ENCODE assay signal across 17 cellular contexts in the genomic region with DNA sequence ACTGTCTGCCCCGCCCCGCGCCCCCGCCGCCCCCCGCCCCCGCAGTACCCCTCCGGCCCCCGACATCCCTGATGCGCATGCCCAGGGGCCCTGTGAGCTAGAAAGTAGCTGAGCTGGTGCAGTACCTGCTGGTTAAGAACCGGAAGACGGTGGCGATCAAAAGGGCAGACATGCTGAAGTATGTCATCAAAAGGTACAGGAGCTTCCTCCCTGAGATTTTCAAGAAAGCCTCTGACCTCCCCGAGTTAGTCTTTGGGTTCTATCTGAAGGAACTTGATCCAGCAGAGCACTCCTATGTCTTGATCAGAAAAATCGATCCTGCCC. TPM values are rescaled to one million over a fixed set of nuclear protein-coding genes. Genes with fewer than 3 reads are reported as not detected.
DNase-seq lines count a peak whose midpoint lies in the region; ATAC-seq, FAIRE-seq and TF ChIP-seq lines count a peak whose summit lies in the region.
"Not testable (repeated sequence)": the region's sequence is repeated elsewhere in the genome, so short reads cannot be mapped to it uniquely, and the experiment has no call there.
"Had no signal": no experiment of that assay in that cellular context is flagged by ENCODE, and none has a peak within 500 bp of the region (broad histone marks: within the 10 kb centered on the region; RNA-seq: fewer than 3 reads in every experiment).

No MANE protein-coding gene starts in this region.

- not testable (repeated sequence) for H3K27ac ChIP-seq in A549; HCT116 (ENCODE audit: low read depth, low read length); lower lobe of right lung

- H3K9ac ChIP-seq in HCT116 (ENCODE audit: low read length) = not testable (repeated sequence)

- H3K27ac Mint-ChIP-seq in activated CD8-positive, alpha-beta T cell treated with anti-CD3 and anti-CD28 coated beads, Interleukin-2, amount 10 ng/mL, durations not matched to agents 7 days and 5 days = not testable (repeated sequence)

- CTCF ChIA-PET in A549 (lab: Yijun Ruan, JAX); HCT116 (lab: Charles Lee); activated CD8-positive, alpha-beta T cell treated with anti-CD3 and anti-CD28 coated beads, Interleukin-2, amount 10 ng/mL, durations not matched to agents 7 days and 5 days (lab: Charles Lee): not testable (repeated sequence)

- H3K9me3 ChIP-seq in A549; HCT116 (ENCODE audit: control insufficient read depth in 1 of 2, insufficient read depth in 1 of 2, low read depth in 1 of 2, low read length in 2 of 2); lower lobe of right lung: not testable (repeated sequence)

- not testable (repeated sequence) for H3K27me3 Mint-ChIP-seq in activated CD8-positive, alpha-beta T cell treated with anti-CD3 and anti-CD28 coated beads, Interleukin-2, amount 10 ng/mL, durations not matched to agents 7 days and 5 days (ENCODE audit: low read depth)

- H3K79me2 ChIP-seq in HCT116 (ENCODE audit: insufficient read depth, low read length) = not testable (repeated sequence)

- not testable (repeated sequence) for H3K9me2 ChIP-seq in HCT116 (ENCODE audit: insufficient read depth)

- intact Hi-C loops in HCT116 (cut with micrococcal nuclease); lower lobe of right lung (cut with DNase I): not testable (repeated sequence)

- H3K36me3 Mint-ChIP-seq in activated CD8-positive, alpha-beta T cell treated with anti-CD3 and anti-CD28 coated beads, Interleukin-2, amount 10 ng/mL, durations not matched to agents 7 days and 5 days (ENCODE audit: low read depth) = not testable (repeated sequence)

- H3K4me2 ChIP-seq in A549; HCT116 (ENCODE audit: low read length): not testable (repeated sequence)

- TF ChIP-seq EP300 in A549 (IDR thresholded peaks at IDR 0.05) = not testable (repeated sequence)

- H3K4me3 ChIP-seq in A549; HCT116 (replicated peaks in 1 of 2; ENCODE audit: low read depth in 1 of 2, low read length in 2 of 2); lower lobe of right lung: not testable (repeated sequence)

- ATAC-seq in A549 (peak; percentile 77 to 82), GM18867 (IDR thresholded peaks at IDR 0.05; ENCODE audit: unreplicated experiment) (peak; percentile 79), GM19467 (IDR thresholded peaks at IDR 0.05; ENCODE audit: unreplicated experiment) (peak; percentile 69), HCT116 (peak; percentile 76), HG03066 (IDR thresholded peaks at IDR 0.05; ENCODE audit: low read depth, unreplicated experiment) (peak; percentile 67), HG03469 (IDR thresholded peaks at IDR 0.05; ENCODE audit: unreplicated experiment) (peak; percentile 79), lower lobe of right lung (peak; percentile 73 to 76)
- ATAC-seq in activated CD8-positive, alpha-beta T cell treated with anti-CD3 and anti-CD28 coated beads, Interleukin-2, amount 10 ng/mL, durations not matched to agents 7 days and 5 days = peak; percentile 85

- not testable (repeated sequence) for TF ChIP-seq POLR2A in A549 (IDR thresholded peaks at IDR 0.05; ENCODE audit: low read length); HCT116 (IDR thresholded peaks at IDR 0.05; ENCODE audit: borderline replicate concordance, extremely low read depth, insufficient read depth, insufficient read length)

- H3K4me1 Mint-ChIP-seq in activated CD8-positive, alpha-beta T cell treated with anti-CD3 and anti-CD28 coated beads, Interleukin-2, amount 10 ng/mL, durations not matched to agents 7 days and 5 days (ENCODE audit: low read depth) = not testable (repeated sequence)

- RAD21 ChIA-PET in HCT116 (lab: Charles Lee; ENCODE audit: low non-redundant PET in 1 of 2, low total read pairs in 2 of 2, uncharacterized antibody in 2 of 2, unreplicated experiment in 2 of 2) = not testable (repeated sequence)

- POLR2A ChIA-PET in A549 (lab: Yijun Ruan, JAX); HCT116 (lab: Charles Lee); activated CD8-positive, alpha-beta T cell treated with anti-CD3 and anti-CD28 coated beads, Interleukin-2, amount 10 ng/mL, durations not matched to agents 7 days and 5 days (lab: Charles Lee): not testable (repeated sequence)

- not testable (repeated sequence) for H3K36me3 ChIP-seq in HCT116 (ENCODE audit: control insufficient read depth in 1 of 2, insufficient read depth in 2 of 2, low read length in 2 of 2); lower lobe of right lung

- not testable (repeated sequence) for H3K9me3 Mint-ChIP-seq in activated CD8-positive, alpha-beta T cell treated with anti-CD3 and anti-CD28 coated beads, Interleukin-2, amount 10 ng/mL, durations not matched to agents 7 days and 5 days (ENCODE audit: insufficient read depth)

- H2AFZ ChIP-seq in HCT116 (ENCODE audit: low read depth, low read length, poor library complexity, severe bottlenecking) = not testable (repeated sequence)

- not testable (repeated sequence) for H3K4me3 Mint-ChIP-seq in activated CD8-positive, alpha-beta T cell treated with anti-CD3 and anti-CD28 coated beads, Interleukin-2, amount 10 ng/mL, durations not matched to agents 7 days and 5 days

- not testable (repeated sequence) for H3K27me3 ChIP-seq in HCT116 (ENCODE audit: insufficient read depth, low read length); lower lobe of right lung (ENCODE audit: low read depth)

- H4K20me1 ChIP-seq in HCT116 (ENCODE audit: insufficient read depth) = not testable (repeated sequence)

- not testable (repeated sequence) for FAIRE-seq in A549 (lab: Jason Lieb, UNC)

- WGBS in A549 (ENCODE audit: missing lambda C conversion rate) = no CpG with 5 or more reads among the region's 15 CpGs

- not testable (repeated sequence) for DNase-seq in A549 (ENCODE audit: low read depth in 1 of 2, low spot score in 1 of 2); HCT116 (ENCODE audit: low read depth, low spot score); activated CD8-positive, alpha-beta T cell treated with anti-CD3 and anti-CD28 coated beads, Interleukin-2, amount 10 ng/mL, durations not matched to agents 7 days and 5 days; lower lobe of right lung

- TF ChIP-seq RAD21 in A549 (conservative IDR thresholded peaks at IDR 0.05 in 1 of 2, IDR thresholded peaks at IDR 0.05 in 1 of 2); HCT116 (IDR thresholded peaks at IDR 0.05; ENCODE audit: low read depth): not testable (repeated sequence)

- BruUV-seq in HCT116 (replicated peaks; lab: Mats Ljungman, UMichigan) = not testable (repeated sequence)

- TF ChIP-seq CTCF in A549 (IDR thresholded peaks at IDR 0.05); HCT116 (IDR thresholded peaks at IDR 0.05 in 2 of 3, conservative IDR thresholded peaks at IDR 0.05 in 1 of 3; ENCODE audit: borderline replicate concordance in 1 of 3, insufficient read depth in 1 of 3, low read depth in 2 of 3, low read length in 2 of 3); lower lobe of right lung (IDR thresholded peaks at IDR 0.05): not testable (repeated sequence)

- not testable (repeated sequence) for H3K4me1 ChIP-seq in A549; HCT116 (ENCODE audit: control insufficient read depth in 1 of 2, insufficient read depth in 2 of 2, low read length in 2 of 2); lower lobe of right lung

RNA-seq across cellular contexts. Expression of a gene that starts 0.7 kb away (rescaled TPM):
- polyA plus RNA-seq in A549 (2011; rRNA removed) = 0.10 TPM in 1 of 2 replicates, not detected in the other
- not detected in 2 replicates for polyA plus RNA-seq in A549 (2012; cell fraction: cytosol; rRNA removed)
- not detected in 2 replicates for polyA plus RNA-seq in A549 (2012; cell fraction: nucleus; rRNA removed)
- polyA plus RNA-seq in A549 (2017; fragmentation: RNase III; extraction: RNeasy Plus Mini Kit Qiagen cat#74134 plus additional on column Dnase treatment) = not detected in 3 replicates
- not detected in 2 replicates for polyA minus RNA-seq in A549 (2011; rRNA and poly(A)+ RNA removed)
- total RNA-seq in HCT116 (2021; ENCODE audit: unreplicated experiment) = not detected
- 0.16 TPM in 1 of 2 replicates, not detected in the other for polyA plus RNA-seq in HCT116 (2012)
- under 1 TPM in 1 of 2 experiments, not detected in 1; 0.18 TPM for total RNA-seq in activated CD8-positive, alpha-beta T cell treated with anti-CD3 and anti-CD28 coated beads, Interleukin-2, amount 10 ng/mL, durations not matched to agents 7 days and 5 days
- 0.53 TPM for total RNA-seq in lower lobe of right lung
- total RNA-seq: activated CD8-positive, alpha-beta memory T cell treated with anti-CD3 and anti-CD28 coated beads for 36 hours; cardiac septum; M059J; mucosa of gallbladder; OCI-LY7; right atrium auricular region had no signal
- polyA plus RNA-seq: BJ had no signal

RNA-seq across cellular contexts. Expression of a gene that starts 5.0 kb away (rescaled TPM):
- polyA plus RNA-seq in A549 (2011; rRNA removed) = not detected in 2 replicates
- not detected in 2 replicates for polyA plus RNA-seq in A549 (2012; cell fraction: cytosol; rRNA removed)
- not detected in 2 replicates for polyA plus RNA-seq in A549 (2012; cell fraction: nucleus; rRNA removed)
- polyA plus RNA-seq in A549 (2017; fragmentation: RNase III; extraction: RNeasy Plus Mini Kit Qiagen cat#74134 plus additional on column Dnase treatment) = not detected in 3 replicates
- polyA minus RNA-seq in A549 (2011; rRNA and poly(A)+ RNA removed) = not detected in 2 replicates
- not detected for total RNA-seq in HCT116 (2021; ENCODE audit: unreplicated experiment)
- not detected in 2 replicates for polyA plus RNA-seq in HCT116 (2012)
- total RNA-seq in activated CD8-positive, alpha-beta T cell treated with anti-CD3 and anti-CD28 coated beads, Interleukin-2, amount 10 ng/mL, durations not matched to agents 7 days and 5 days = not detected
- not detected for total RNA-seq in lower lobe of right lung
- total RNA-seq: activated CD8-positive, alpha-beta memory T cell treated with anti-CD3 and anti-CD28 coated beads for 36 hours; cardiac septum; M059J; mucosa of gallbladder; occipital lobe; OCI-LY7; right atrium auricular region had no signal
- polyA plus RNA-seq: BJ, esophagus had no signal

RNA-seq across cellular contexts. Expression of a gene that starts 30.6 kb away (rescaled TPM):
- not detected in 2 replicates for polyA plus RNA-seq in A549 (2011; rRNA removed)
- polyA plus RNA-seq in A549 (2012; cell fraction: cytosol; rRNA removed) = not detected in 2 replicates
- polyA plus RNA-seq in A549 (2012; cell fraction: nucleus; rRNA removed) = not detected in 2 replicates
- not detected in 3 replicates for polyA plus RNA-seq in A549 (2017; fragmentation: RNase III; extraction: RNeasy Plus Mini Kit Qiagen cat#74134 plus additional on column Dnase treatment)
- not detected in 2 replicates for polyA minus RNA-seq in A549 (2011; rRNA and poly(A)+ RNA removed)
- not detected for total RNA-seq in HCT116 (2021; ENCODE audit: unreplicated experiment)
- not detected in 2 replicates for polyA plus RNA-seq in HCT116 (2012)
- not detected for total RNA-seq in activated CD8-positive, alpha-beta T cell treated with anti-CD3 and anti-CD28 coated beads, Interleukin-2, amount 10 ng/mL, durations not matched to agents 7 days and 5 days
- not detected for total RNA-seq in lower lobe of right lung
- total RNA-seq: activated CD8-positive, alpha-beta memory T cell treated with anti-CD3 and anti-CD28 coated beads for 36 hours; cardiac septum; M059J; mucosa of gallbladder; occipital lobe; OCI-LY7; right atrium auricular region had no signal
- polyA plus RNA-seq: BJ, esophagus had no signal
